Comparison of ENCODE assay signal across 1 cellular context in genomic region chr1:150532860-150533259, GRCh38.
TF ChIP-seq lines count a peak whose summit lies in the region.

No MANE protein-coding gene starts in this region.

TF ChIP-seq in A549, 52 proteins besides CTCF, POLR2A, EP300 and RAD21 (continued from another document):
- TF ChIP-seq REST (IDR thresholded peaks at IDR 0.05): no peak
- no peak for TF ChIP-seq PBX3 (IDR thresholded peaks at IDR 0.05)
- no peak for TF ChIP-seq ZFP36 (IDR thresholded peaks at IDR 0.05; ENCODE audit: borderline replicate concordance, partially characterized antibody)
